In the genomic region with DNA sequence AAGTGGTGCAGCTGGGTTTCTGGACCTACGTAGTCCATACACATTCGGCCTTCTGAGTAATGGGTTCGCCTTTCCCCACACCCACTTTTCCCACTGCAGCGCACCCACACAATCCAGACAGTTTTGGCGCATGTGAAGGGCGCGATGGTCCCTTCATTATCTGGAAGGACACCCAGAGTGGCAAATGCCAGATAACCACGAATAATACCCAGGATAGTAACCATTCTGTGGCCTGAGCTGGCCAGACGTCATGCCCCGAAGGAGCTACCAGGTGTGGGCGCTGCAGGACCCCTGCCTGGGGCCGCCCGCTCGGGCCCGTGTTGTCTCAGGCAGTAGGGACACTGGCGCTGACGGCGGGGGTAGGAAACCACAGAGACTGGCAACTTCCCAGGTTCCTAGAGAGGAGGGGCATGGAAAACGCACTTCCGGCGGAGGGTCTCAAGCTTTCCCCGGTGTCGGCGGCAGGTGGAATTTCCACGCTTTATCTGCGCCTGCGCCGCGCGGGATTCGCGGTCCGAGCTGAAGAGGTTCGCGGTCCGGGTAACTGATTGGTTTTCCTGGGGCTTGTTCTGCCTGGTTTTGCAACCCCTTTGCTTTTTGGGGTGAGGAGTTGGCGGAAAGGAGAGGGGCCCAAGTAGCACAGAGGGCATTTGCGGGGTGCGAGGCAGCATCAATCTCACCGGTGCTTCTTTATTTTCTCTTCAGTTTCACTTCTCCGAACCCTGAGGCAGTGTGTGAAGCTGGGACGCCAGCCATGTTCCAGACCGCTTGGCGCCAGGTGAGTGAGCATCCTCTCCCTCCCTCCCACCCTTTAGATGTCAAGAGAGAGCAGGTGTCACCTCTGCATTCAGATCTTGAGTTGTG, we compare ENCODE assay signal across 1 cellular context.
TF ChIP-seq lines count a peak whose summit lies in the region.

Gene ZNF620, plus strand, starts transcription at position 441 of the 864 bp plus-strand sequence. Its CDS starts 314 bp downstream, at position 755.

TF ChIP-seq in HepG2, 621 proteins besides CTCF, POLR2A, EP300 and RAD21 (continued from another document and continues in another):
- TF ChIP-seq ZNF280D (CRISPR knock-in tag; IDR thresholded peaks at IDR 0.05) (0 out of 2 replicates have a peak, but pooled peaks have one; percentile 31), TBX3 (IDR thresholded peaks at IDR 0.05; ENCODE audit: borderline replicate concordance) (no peak), FOSL1 (CRISPR knock-in tag; IDR thresholded peaks at IDR 0.05; ENCODE audit: borderline replicate concordance) (no peak), ZNF800 (CRISPR knock-in tag; IDR thresholded peaks at IDR 0.05) (no peak), ZNF7 (CRISPR knock-in tag; IDR thresholded peaks at IDR 0.05) (no peak), ZNF766 (CRISPR knock-in tag; IDR thresholded peaks at IDR 0.05; ENCODE audit: borderline replicate concordance) (no peak), HNRNPK (IDR thresholded peaks at IDR 0.05; ENCODE audit: low read depth, low read length, poor library complexity, severe bottlenecking) (no peak), NFIB (CRISPR knock-in tag; IDR thresholded peaks at IDR 0.05; ENCODE audit: borderline replicate concordance) (no peak), NFRKB (IDR thresholded peaks at IDR 0.05) (no peak), FIP1L1 (IDR thresholded peaks at IDR 0.05; ENCODE audit: borderline replicate concordance, insufficient read depth, low read depth, low read length) (no peak), CREB3 (CRISPR knock-in tag; IDR thresholded peaks at IDR 0.05) (no peak), ZNF101 (CRISPR knock-in tag; IDR thresholded peaks at IDR 0.05; ENCODE audit: borderline replicate concordance, low read depth) (no peak), MTF1 (CRISPR knock-in tag; IDR thresholded peaks at IDR 0.05) (no peak), HOXA5 (CRISPR knock-in tag; IDR thresholded peaks at IDR 0.05) (no peak), ZNF558 (CRISPR knock-in tag; IDR thresholded peaks at IDR 0.05; ENCODE audit: borderline replicate concordance) (no peak), ZNF552 (CRISPR knock-in tag; IDR thresholded peaks at IDR 0.05; ENCODE audit: borderline replicate concordance) (0 out of 2 replicates have a peak, but pooled peaks have one; percentile 63), ZNF205 (CRISPR knock-in tag; IDR thresholded peaks at IDR 0.05) (no peak; the same call in none of the 2 replicates), BRD4 (CRISPR knock-in tag; IDR thresholded peaks at IDR 0.05) (no peak), MAFK (conservative IDR thresholded peaks at IDR 0.05 in 1 of 2, IDR thresholded peaks at IDR 0.05 in 1 of 2; ENCODE audit: low read length in 2 of 2) (no peak), ZNF629 (CRISPR knock-in tag; conservative IDR thresholded peaks at IDR 0.05) (peak; percentile 84), NFATC3 (CRISPR knock-in tag; IDR thresholded peaks at IDR 0.05) (no peak), IRF2 (CRISPR knock-in tag; IDR thresholded peaks at IDR 0.05) (peak; percentile 72; the same call in 1 of the 2 replicates), POGK (CRISPR knock-in tag; conservative IDR thresholded peaks at IDR 0.05) (0 out of 2 replicates have a peak, but pooled peaks have one; percentile 24), ZNF274 (CRISPR knock-in tag; IDR thresholded peaks at IDR 0.05) (no peak), ZNF616 (CRISPR knock-in tag; IDR thresholded peaks at IDR 0.05; ENCODE audit: low read depth) (no peak)
- TF ChIP-seq, protein P1, sequence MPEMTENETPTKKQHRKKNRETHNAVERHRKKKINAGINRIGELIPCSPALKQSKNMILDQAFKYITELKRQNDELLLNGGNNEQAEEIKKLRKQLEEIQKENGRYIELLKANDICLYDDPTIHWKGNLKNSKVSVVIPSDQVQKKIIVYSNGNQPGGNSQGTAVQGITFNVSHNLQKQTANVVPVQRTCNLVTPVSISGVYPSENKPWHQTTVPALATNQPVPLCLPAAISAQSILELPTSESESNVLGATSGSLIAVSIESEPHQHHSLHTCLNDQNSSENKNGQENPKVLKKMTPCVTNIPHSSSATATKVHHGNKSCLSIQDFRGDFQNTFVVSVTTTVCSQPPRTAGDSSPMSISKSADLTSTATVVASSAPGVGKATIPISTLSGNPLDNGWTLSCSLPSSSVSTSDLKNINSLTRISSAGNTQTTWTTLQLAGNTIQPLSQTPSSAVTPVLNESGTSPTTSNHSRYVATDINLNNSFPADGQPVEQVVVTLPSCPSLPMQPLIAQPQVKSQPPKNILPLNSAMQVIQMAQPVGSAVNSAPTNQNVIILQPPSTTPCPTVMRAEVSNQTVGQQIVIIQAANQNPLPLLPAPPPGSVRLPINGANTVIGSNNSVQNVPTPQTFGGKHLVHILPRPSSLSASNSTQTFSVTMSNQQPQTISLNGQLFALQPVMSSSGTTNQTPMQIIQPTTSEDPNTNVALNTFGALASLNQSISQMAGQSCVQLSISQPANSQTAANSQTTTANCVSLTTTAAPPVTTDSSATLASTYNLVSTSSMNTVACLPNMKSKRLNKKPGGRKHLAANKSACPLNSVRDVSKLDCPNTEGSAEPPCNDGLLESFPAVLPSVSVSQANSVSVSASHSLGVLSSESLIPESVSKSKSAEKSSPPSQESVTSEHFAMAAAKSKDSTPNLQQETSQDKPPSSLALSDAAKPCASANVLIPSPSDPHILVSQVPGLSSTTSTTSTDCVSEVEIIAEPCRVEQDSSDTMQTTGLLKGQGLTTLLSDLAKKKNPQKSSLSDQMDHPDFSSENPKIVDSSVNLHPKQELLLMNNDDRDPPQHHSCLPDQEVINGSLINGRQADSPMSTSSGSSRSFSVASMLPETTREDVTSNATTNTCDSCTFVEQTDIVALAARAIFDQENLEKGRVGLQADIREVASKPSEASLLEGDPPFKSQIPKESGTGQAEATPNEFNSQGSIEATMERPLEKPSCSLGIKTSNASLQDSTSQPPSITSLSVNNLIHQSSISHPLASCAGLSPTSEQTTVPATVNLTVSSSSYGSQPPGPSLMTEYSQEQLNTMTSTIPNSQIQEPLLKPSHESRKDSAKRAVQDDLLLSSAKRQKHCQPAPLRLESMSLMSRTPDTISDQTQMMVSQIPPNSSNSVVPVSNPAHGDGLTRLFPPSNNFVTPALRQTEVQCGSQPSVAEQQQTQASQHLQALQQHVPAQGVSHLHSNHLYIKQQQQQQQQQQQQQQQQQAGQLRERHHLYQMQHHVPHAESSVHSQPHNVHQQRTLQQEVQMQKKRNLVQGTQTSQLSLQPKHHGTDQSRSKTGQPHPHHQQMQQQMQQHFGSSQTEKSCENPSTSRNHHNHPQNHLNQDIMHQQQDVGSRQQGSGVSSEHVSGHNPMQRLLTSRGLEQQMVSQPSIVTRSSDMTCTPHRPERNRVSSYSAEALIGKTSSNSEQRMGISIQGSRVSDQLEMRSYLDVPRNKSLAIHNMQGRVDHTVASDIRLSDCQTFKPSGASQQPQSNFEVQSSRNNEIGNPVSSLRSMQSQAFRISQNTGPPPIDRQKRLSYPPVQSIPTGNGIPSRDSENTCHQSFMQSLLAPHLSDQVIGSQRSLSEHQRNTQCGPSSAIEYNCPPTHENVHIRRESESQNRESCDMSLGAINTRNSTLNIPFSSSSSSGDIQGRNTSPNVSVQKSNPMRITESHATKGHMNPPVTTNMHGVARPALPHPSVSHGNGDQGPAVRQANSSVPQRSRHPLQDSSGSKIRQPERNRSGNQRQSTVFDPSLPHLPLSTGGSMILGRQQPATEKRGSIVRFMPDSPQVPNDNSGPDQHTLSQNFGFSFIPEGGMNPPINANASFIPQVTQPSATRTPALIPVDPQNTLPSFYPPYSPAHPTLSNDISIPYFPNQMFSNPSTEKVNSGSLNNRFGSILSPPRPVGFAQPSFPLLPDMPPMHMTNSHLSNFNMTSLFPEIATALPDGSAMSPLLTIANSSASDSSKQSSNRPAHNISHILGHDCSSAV (CRISPR knock-in tag; IDR thresholded peaks at IDR 0.05; ENCODE audit: borderline replicate concordance) = 0 out of 2 replicates have a peak, but pooled peaks have one; percentile 57
- TF ChIP-seq, protein P2, sequence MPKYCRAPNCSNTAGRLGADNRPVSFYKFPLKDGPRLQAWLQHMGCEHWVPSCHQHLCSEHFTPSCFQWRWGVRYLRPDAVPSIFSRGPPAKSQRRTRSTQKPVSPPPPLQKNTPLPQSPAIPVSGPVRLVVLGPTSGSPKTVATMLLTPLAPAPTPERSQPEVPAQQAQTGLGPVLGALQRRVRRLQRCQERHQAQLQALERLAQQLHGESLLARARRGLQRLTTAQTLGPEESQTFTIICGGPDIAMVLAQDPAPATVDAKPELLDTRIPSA (CRISPR knock-in tag; IDR thresholded peaks at IDR 0.05; ENCODE audit: borderline replicate concordance) = no peak; the same call in 1 of the 2 replicates
- TF ChIP-seq, protein P3, sequence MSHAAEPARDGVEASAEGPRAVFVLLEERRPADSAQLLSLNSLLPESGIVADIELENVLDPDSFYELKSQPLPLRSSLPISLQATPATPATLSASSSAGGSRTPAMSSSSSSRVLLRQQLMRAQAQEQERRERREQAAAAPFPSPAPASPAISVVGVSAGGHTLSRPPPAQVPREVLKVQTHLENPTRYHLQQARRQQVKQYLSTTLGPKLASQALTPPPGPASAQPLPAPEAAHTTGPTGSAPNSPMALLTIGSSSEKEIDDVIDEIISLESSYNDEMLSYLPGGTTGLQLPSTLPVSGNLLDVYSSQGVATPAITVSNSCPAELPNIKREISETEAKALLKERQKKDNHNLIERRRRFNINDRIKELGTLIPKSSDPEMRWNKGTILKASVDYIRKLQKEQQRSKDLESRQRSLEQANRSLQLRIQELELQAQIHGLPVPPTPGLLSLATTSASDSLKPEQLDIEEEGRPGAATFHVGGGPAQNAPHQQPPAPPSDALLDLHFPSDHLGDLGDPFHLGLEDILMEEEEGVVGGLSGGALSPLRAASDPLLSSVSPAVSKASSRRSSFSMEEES (CRISPR knock-in tag; IDR thresholded peaks at IDR 0.05) = peak; percentile 63; the same call in 1 of the 2 replicates
- TF ChIP-seq, protein P4, sequence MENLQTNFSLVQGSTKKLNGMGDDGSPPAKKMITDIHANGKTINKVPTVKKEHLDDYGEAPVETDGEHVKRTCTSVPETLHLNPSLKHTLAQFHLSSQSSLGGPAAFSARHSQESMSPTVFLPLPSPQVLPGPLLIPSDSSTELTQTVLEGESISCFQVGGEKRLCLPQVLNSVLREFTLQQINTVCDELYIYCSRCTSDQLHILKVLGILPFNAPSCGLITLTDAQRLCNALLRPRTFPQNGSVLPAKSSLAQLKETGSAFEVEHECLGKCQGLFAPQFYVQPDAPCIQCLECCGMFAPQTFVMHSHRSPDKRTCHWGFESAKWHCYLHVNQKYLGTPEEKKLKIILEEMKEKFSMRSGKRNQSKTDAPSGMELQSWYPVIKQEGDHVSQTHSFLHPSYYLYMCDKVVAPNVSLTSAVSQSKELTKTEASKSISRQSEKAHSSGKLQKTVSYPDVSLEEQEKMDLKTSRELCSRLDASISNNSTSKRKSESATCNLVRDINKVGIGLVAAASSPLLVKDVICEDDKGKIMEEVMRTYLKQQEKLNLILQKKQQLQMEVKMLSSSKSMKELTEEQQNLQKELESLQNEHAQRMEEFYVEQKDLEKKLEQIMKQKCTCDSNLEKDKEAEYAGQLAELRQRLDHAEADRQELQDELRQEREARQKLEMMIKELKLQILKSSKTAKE (CRISPR knock-in tag; IDR thresholded peaks at IDR 0.05; ENCODE audit: borderline replicate concordance) = no peak
